31 cellular contexts compared by ENCODE assay signal in the genomic region with DNA sequence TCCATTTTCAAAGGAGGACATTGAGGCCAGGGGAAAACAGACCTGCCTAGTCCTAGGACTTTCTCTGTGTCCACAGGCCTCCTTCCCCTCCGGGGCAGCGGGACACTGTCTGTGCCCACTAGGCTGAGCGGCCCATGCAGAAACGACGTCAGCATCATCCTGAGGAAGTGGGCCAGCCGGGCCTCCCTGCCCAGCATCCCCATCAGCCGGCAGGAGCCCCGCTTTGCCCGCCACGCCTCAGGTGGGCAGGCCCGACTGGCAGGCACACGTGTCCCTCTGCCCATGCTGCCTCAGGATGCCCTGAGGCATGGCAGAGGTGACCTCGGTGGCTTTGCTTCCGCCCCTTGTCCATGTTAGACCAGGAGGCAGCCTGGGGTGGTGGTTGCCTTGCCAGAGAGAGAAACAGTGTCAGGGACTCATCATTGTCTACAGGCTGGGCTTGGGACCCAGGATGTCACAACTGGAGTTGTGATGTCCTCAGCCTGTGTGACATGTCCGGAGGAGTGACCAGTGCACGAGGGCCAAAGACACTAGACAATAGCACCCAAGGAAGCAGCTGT. TPM values are rescaled to one million over a fixed set of nuclear protein-coding genes. Genes with fewer than 3 reads are reported as not detected.
DNase-seq lines count a peak whose midpoint lies in the region; ATAC-seq, FAIRE-seq and TF ChIP-seq lines count a peak whose summit lies in the region.
"Had no signal": no experiment of that assay in that cellular context is flagged by ENCODE, and none has a peak within 500 bp of the region (broad histone marks: within the 10 kb centered on the region; RNA-seq: fewer than 3 reads in every experiment).

No MANE protein-coding gene starts in this region.

- no peak overlapping the region for H4K5ac ChIP-seq in IMR-90 (ENCODE audit: low read depth, low read length)

- H3K9me3 Mint-ChIP-seq in stimulated activated effector memory CD8-positive, alpha-beta T cell treated with anti-CD3 and anti-CD28 coated beads, Interleukin-12 subunit alpha, Interleukin-12 subunit beta, amount 100 ng/mL, for 72 hours = no peaks in the 10 kb centered on the region
- H3K9me3 Mint-ChIP-seq: dendritic cell treated with granulocyte-macrophage colony-stimulating factor and Interleukin-4, amounts not matched to agents 40 ng/mL and 50 ng/mL, for 4 days; type B pancreatic cell had no signal

- no peak for TF ChIP-seq CTCF in IMR-90 (conservative IDR thresholded peaks at IDR 0.05; ENCODE audit: low read depth, low read length)
- no peak for TF ChIP-seq CTCF in right atrium auricular region (IDR thresholded peaks at IDR 0.05)
- no peak for TF ChIP-seq CTCF in D721Med (IDR thresholded peaks at IDR 0.05; ENCODE audit: insufficient read depth, missing control alignments)

- no peak overlapping the region for H4K8ac ChIP-seq in IMR-90 (ENCODE audit: low read depth in 2 of 2, low read length in 2 of 2)

- no peak overlapping the region for H3K27ac ChIP-seq in IMR-90 (ENCODE audit: insufficient read depth, low read length)
- H3K27ac ChIP-seq in right atrium auricular region = peak overlapping the region; percentile 90 to 94
- H3K27ac ChIP-seq: SJSA1, WERI-Rb-1 had no signal

- BruUV-seq in IMR-90 (replicated peaks; lab: Mats Ljungman, UMichigan) = no TSS peak

- dilution Hi-C loops in IMR-90 (cut with HindIII; ENCODE audit: low sequenced_read_pairs, unreplicated experiment) = no loop called here

- CTCF ChIA-PET in IMR-90 (lab: Yijun Ruan, JAX) = interaction anchor here (0.6 kb wide), 1 partner anchor 193 kb away, joined by 4 read pairs; no protein-coding TSS in a partner anchor

- peak overlapping the region; percentile 12; the same call in 1 of the 2 replicates for H4K91ac ChIP-seq in IMR-90 (ENCODE audit: insufficient read depth, low read depth, low read length)

- no peak overlapping the region for H3K56ac ChIP-seq in IMR-90 (ENCODE audit: extremely low read depth, insufficient read depth, low read length)

- no peak overlapping the region for H2BK20ac ChIP-seq in IMR-90 (ENCODE audit: low read depth, low read length)

- no peak for FAIRE-seq in D721Med (lab: Jason Lieb, UNC)

- H3K4me3 ChIP-seq in IMR-90 (ENCODE audit: insufficient read depth, low read depth, low read length) (no peak overlapping the region), right atrium auricular region (no peak overlapping the region)
- H3K4me3 ChIP-seq: BLaER1 treated with 17β-estradiol and CSF1 and Interleukin-3, amounts not matched to agents 10 nM and 100 nM; GM23338; lung; SJSA1; skin epidermis had no signal

- peaks cover 3% of the 10 kb centered on the region; the same call in 1 of the 2 replicates for H3K4me1 ChIP-seq in IMR-90 (ENCODE audit: control insufficient read depth, insufficient read depth, low read length)
- peaks cover 0 to 58% of the 10 kb centered on the region in 2 donors for H3K4me1 ChIP-seq in right atrium auricular region

- no peaks in the 10 kb centered on the region for H3K79me1 ChIP-seq in IMR-90 (ENCODE audit: low read depth in 1 of 2, low read length in 2 of 2)

- no peak overlapping the region for H3K23ac ChIP-seq in IMR-90 (ENCODE audit: low read depth, low read length)

- peak overlapping the region; percentile 98 for H3K27ac Mint-ChIP-seq in stimulated activated effector memory CD8-positive, alpha-beta T cell treated with anti-CD3 and anti-CD28 coated beads, Interleukin-12 subunit alpha, Interleukin-12 subunit beta, amount 100 ng/mL, for 72 hours
- H3K27ac Mint-ChIP-seq: dendritic cell treated with granulocyte-macrophage colony-stimulating factor and Interleukin-4, amounts not matched to agents 40 ng/mL and 50 ng/mL, for 4 days; GM23338; type B pancreatic cell had no signal

- no peak overlapping the region for H2BK5ac ChIP-seq in IMR-90 (ENCODE audit: low read depth, low read length, poor library complexity, severe bottlenecking)

- H2BK120ac ChIP-seq in IMR-90 (ENCODE audit: low read depth, low read length) = no peak overlapping the region

- no peak for TF ChIP-seq POLR2A in IMR-90 (IDR thresholded peaks at IDR 0.05; ENCODE audit: low read depth, low read length)

- H3K9me3 ChIP-seq in IMR-90 (ENCODE audit: control insufficient read depth, insufficient read depth, low read length) (no peaks in the 10 kb centered on the region), right atrium auricular region (no peaks in the 10 kb centered on the region)
- H3K9me3 ChIP-seq: SJSA1 had no signal

- POLR2A ChIA-PET in IMR-90 (lab: Charles Lee; ENCODE audit: unreplicated experiment) = no interaction called here

- peaks cover 9% of the 10 kb centered on the region for H3K9me1 ChIP-seq in IMR-90 (ENCODE audit: insufficient read depth, low read length)

- no peak for ATAC-seq in Right ventricle myocardium inferior
- no peak for ATAC-seq in left cardiac atrium
- no peak for ATAC-seq in IMR-90 (ENCODE audit: low read depth)
- no peak for ATAC-seq in stimulated activated effector memory CD8-positive, alpha-beta T cell treated with anti-CD3 and anti-CD28 coated beads, Interleukin-12 subunit alpha, Interleukin-12 subunit beta, amount 100 ng/mL, for 72 hours
- no peak for ATAC-seq in HG03432 (IDR thresholded peaks at IDR 0.05; ENCODE audit: unreplicated experiment)
- ATAC-seq: esophagus mucosa; GM23338; naive thymus-derived CD4-positive, alpha-beta T cell had no signal

- no peak overlapping the region for H3K9ac ChIP-seq in IMR-90 (ENCODE audit: low read depth, low read length)

- H3K36me3 Mint-ChIP-seq in stimulated activated effector memory CD8-positive, alpha-beta T cell treated with anti-CD3 and anti-CD28 coated beads, Interleukin-12 subunit alpha, Interleukin-12 subunit beta, amount 100 ng/mL, for 72 hours = peaks cover 18% of the 10 kb centered on the region
- H3K36me3 Mint-ChIP-seq: type B pancreatic cell had no signal

- in situ Hi-C loops in IMR-90 (cut with MboI; ENCODE audit: low sequenced_read_pairs) = no loop called here

- no peak for TF ChIP-seq RAD21 in IMR-90 (IDR thresholded peaks at IDR 0.05; ENCODE audit: low read length)

- peak; percentile 34 for DNase-seq in Right ventricle myocardium inferior (ENCODE audit: missing footprints)
- no peak for DNase-seq in left cardiac atrium
- no peak for DNase-seq in IMR-90
- DNase-seq in right atrium auricular region (ENCODE audit: low spot score) = no peak
- no peak for DNase-seq in stimulated activated effector memory CD8-positive, alpha-beta T cell treated with anti-CD3 and anti-CD28 coated beads, Interleukin-12 subunit alpha, Interleukin-12 subunit beta, amount 100 ng/mL, for 72 hours (ENCODE audit: low spot score in 2 of 2)
- no peak for DNase-seq in NCI-H2196 treated with DMSO at 0.1 percent for 48 hours (lab: John Stamatoyannopoulos, UW; ENCODE audit: unreplicated experiment)
- DNase-seq in D721Med (ENCODE audit: insufficient read length, low spot score) = no peak
- DNase-seq: activated CD8-positive, alpha-beta memory T cell treated with anti-CD3 and anti-CD28 coated beads, Interleukin-2, amount 50 U/mL, for 4 hours; central memory CD4-positive, alpha-beta T cell; head of caudate nucleus; naive thymus-derived CD4-positive, alpha-beta T cell; NCI-H1048; NCI-H1694; retina; stimulated activated naive CD4-positive, alpha-beta T cell; WERI-Rb-1 had no signal

- no peak overlapping the region for H3K4ac ChIP-seq in IMR-90 (ENCODE audit: low read depth, low read length)

- intact Hi-C loops in Right ventricle myocardium inferior (cut with DNase I) = loop anchor here (5.0 to 10.0 kb wide), 2 partner anchors 100 to 393 kb away; a partner anchor contains a TSS
- intact Hi-C loops in left cardiac atrium (cut with DNase I) = loop anchor here in 1 of 2 donors (10.0 kb wide), 1 partner anchor 97 kb away; a partner anchor contains a TSS
- intact Hi-C loops in IMR-90 (cut with micrococcal nuclease) = no loop called here

- H3K4me2 ChIP-seq in IMR-90 (ENCODE audit: low read depth, low read length) = no peak overlapping the region
- H3K4me2 ChIP-seq: GM23338 had no signal

- H2BK15ac ChIP-seq in IMR-90 (ENCODE audit: low read depth, low read length) = no peak overlapping the region

- H2AK9ac ChIP-seq in IMR-90 (replicated peaks; ENCODE audit: low read depth, low read length, poor library complexity) = no peak overlapping the region

- 98% methylated on average over 14 of the region's 16 CpGs; no CpG with 5 or more reads in 1 of the 2 experiments for WGBS in IMR-90 (ENCODE audit: extremely low coverage in 2 of 2, insufficient read length in 1 of 2), 2 experiments

- H3K36me3 ChIP-seq in IMR-90 (ENCODE audit: control insufficient read depth, insufficient read depth, low read length) = no peaks in the 10 kb centered on the region
- no peaks in the 10 kb centered on the region for H3K36me3 ChIP-seq in right atrium auricular region
- H3K36me3 ChIP-seq: BLaER1 treated with 17β-estradiol and CSF1 and Interleukin-3, amounts not matched to agents 10 nM and 100 nM; SJSA1; WERI-Rb-1 had no signal

- no peaks in the 10 kb centered on the region for H4K20me1 ChIP-seq in IMR-90 (ENCODE audit: insufficient read depth, low read length)
- H4K20me1 ChIP-seq: BLaER1 treated with 17β-estradiol and CSF1 and Interleukin-3, amounts not matched to agents 10 nM and 100 nM had no signal

- H3K18ac ChIP-seq in IMR-90 (ENCODE audit: low read depth, low read length) = no peak overlapping the region

- peaks cover 76% of the 10 kb centered on the region for H3K4me1 Mint-ChIP-seq in stimulated activated effector memory CD8-positive, alpha-beta T cell treated with anti-CD3 and anti-CD28 coated beads, Interleukin-12 subunit alpha, Interleukin-12 subunit beta, amount 100 ng/mL, for 72 hours

- H3K27me3 ChIP-seq in IMR-90 (ENCODE audit: control insufficient read depth, insufficient read depth, low read length) = peaks cover 3% of the 10 kb centered on the region; the same call in 1 of the 2 replicates
- no peaks in the 10 kb centered on the region for H3K27me3 ChIP-seq in right atrium auricular region
- H3K27me3 ChIP-seq: BLaER1 treated with 17β-estradiol and CSF1 and Interleukin-3, amounts not matched to agents 10 nM and 100 nM; SJSA1 had no signal

- no peak overlapping the region for H2AFZ ChIP-seq in IMR-90 (replicated peaks; ENCODE audit: low read length, poor library complexity)
- H2AFZ ChIP-seq: GM23338 had no signal

- no peak overlapping the region for H2AK5ac ChIP-seq in IMR-90 (ENCODE audit: low read depth, low read length)

- peak overlapping the region; percentile 18 for H3K4me3 Mint-ChIP-seq in stimulated activated effector memory CD8-positive, alpha-beta T cell treated with anti-CD3 and anti-CD28 coated beads, Interleukin-12 subunit alpha, Interleukin-12 subunit beta, amount 100 ng/mL, for 72 hours
- H3K4me3 Mint-ChIP-seq: dendritic cell treated with granulocyte-macrophage colony-stimulating factor and Interleukin-4, amounts not matched to agents 40 ng/mL and 50 ng/mL, for 4 days; GM23338; type B pancreatic cell had no signal

- no peak overlapping the region for H3K14ac ChIP-seq in IMR-90 (replicated peaks; ENCODE audit: low read depth, low read length)

RNA-seq across cellular contexts. Expression of a gene that starts 36.7 kb away (rescaled TPM):
- total RNA-seq in Right ventricle myocardium inferior = 38.0 TPM
- total RNA-seq in left cardiac atrium = 10 to 100 TPM; 15.5 to 24.8 TPM
- total RNA-seq in IMR-90 (2012; rRNA removed) = under 0.01 and 0.28 TPM in 2 replicates
- 0.32 and 0.38 TPM in 2 replicates for polyA plus RNA-seq in IMR-90 (2012; rRNA removed)
- 0.21 and 0.29 TPM in 2 replicates for polyA plus RNA-seq in IMR-90 (2012; cell fraction: cytosol; rRNA removed)
- polyA plus RNA-seq in IMR-90 (2012; cell fraction: nucleus; rRNA removed; ENCODE audit: low replicate concordance) = 2.2 and 2.7 TPM in 2 replicates
- 1 to 10 TPM; 2.0 to 6.6 TPM for total RNA-seq in right atrium auricular region
- total RNA-seq: kidney epithelial cell, NCI-H460, osteocyte, RPMI7951 had no signal

RNA-seq across cellular contexts. Expression of a gene that starts 56.5 kb away (rescaled TPM):
- total RNA-seq in Right ventricle myocardium inferior (0.51 TPM), left cardiac atrium (1 to 10 TPM in 1 of 2 donors, under 1 TPM in 1; 0.58 to 1.0 TPM), IMR-90 (2012; rRNA removed) (not detected in 2 replicates), right atrium auricular region (1 to 10 TPM in 1 of 2 donors, under 1 TPM in 1; 0.79 to 2.2 TPM)
- not detected in 2 replicates for polyA plus RNA-seq in IMR-90 (2012; rRNA removed)
- not detected in 2 replicates for polyA plus RNA-seq in IMR-90 (2012; cell fraction: cytosol; rRNA removed)
- polyA plus RNA-seq in IMR-90 (2012; cell fraction: nucleus; rRNA removed; ENCODE audit: low replicate concordance) = not detected in 2 replicates
- total RNA-seq: fibroblast of villous mesenchyme; GM23338; kidney epithelial cell; naive thymus-derived CD4-positive, alpha-beta T cell; NCI-H460; osteocyte; RPMI7951; SJSA1 had no signal
- polyA plus RNA-seq: AG04450; GM23338; naive thymus-derived CD4-positive, alpha-beta T cell had no signal
